ENCODE assay signal across 29 cellular contexts in genomic region chr10:102982281-102982680, GRCh38.
"Had no signal": no experiment of that assay in that cellular context is flagged by ENCODE, and none has a peak within 500 bp of the region (broad histone marks: within the 10 kb centered on the region; RNA-seq: fewer than 3 reads in every experiment).

No MANE protein-coding gene starts in this region.

- H3K27me3 ChIP-seq: brain microvascular endothelial cell, cardiac muscle cell, SJSA1 had no signal

- ATAC-seq: activated CD8-positive, alpha-beta T cell treated with anti-CD3 and anti-CD28 coated beads, Interleukin-2, amount 10 ng/mL, durations not matched to agents 7 days and 5 days; SK-N-SH treated with all-trans-retinoic acid at 6 μM for 48 hours; WTC11 had no signal

- H3K36me3 Mint-ChIP-seq: WTC11 had no signal

- H3K9me3 Mint-ChIP-seq: T-helper 2 cell treated with Interferon-gamma antibody and Interleukin-4, amounts not matched to agents 5 μg/mL and 100 μg/mL, for 36 hours; WTC11 had no signal

- H3K4me2 ChIP-seq: KMS-11 had no signal

- FAIRE-seq: RCC 7860 had no signal

- H3K9ac ChIP-seq: KMS-11 had no signal

- H3K27me3 Mint-ChIP-seq: activated naive CD4-positive, alpha-beta T cell treated with anti-CD3 and anti-CD28 coated beads, Interleukin-2, amount 50 U/mL, for 24 hours had no signal

- H3K27ac Mint-ChIP-seq: activated CD8-positive, alpha-beta T cell treated with anti-CD3 and anti-CD28 coated beads, Interleukin-2, amount 10 ng/mL, durations not matched to agents 7 days and 5 days; activated naive CD4-positive, alpha-beta T cell treated with anti-CD3 and anti-CD28 coated beads, Interleukin-2, amount 50 U/mL, for 24 hours; T-helper 2 cell treated with Interferon-gamma antibody and Interleukin-4, amounts not matched to agents 5 μg/mL and 100 μg/mL, for 36 hours; WTC11 had no signal

- H3K27ac ChIP-seq: brain microvascular endothelial cell, cardiac muscle cell, KMS-11, SJSA1 had no signal

- H3K9me3 ChIP-seq: SJSA1 had no signal

- H3K4me3 ChIP-seq: cardiac muscle cell, SJSA1 had no signal

- H3K4me3 Mint-ChIP-seq: activated CD8-positive, alpha-beta T cell treated with anti-CD3 and anti-CD28 coated beads, Interleukin-2, amount 10 ng/mL, durations not matched to agents 7 days and 5 days; activated naive CD4-positive, alpha-beta T cell treated with anti-CD3 and anti-CD28 coated beads, Interleukin-2, amount 50 U/mL, for 24 hours; T-helper 2 cell treated with Interferon-gamma antibody and Interleukin-4, amounts not matched to agents 5 μg/mL and 100 μg/mL, for 36 hours; WTC11 had no signal

- H3K36me3 ChIP-seq: brain microvascular endothelial cell, cardiac muscle cell, SJSA1 had no signal

- DNase-seq: activated CD4-positive, alpha-beta T cell treated with anti-CD3 and anti-CD28 coated beads for 48 hours; activated CD4-positive, alpha-beta T cell treated with anti-CD3 and anti-CD28 coated beads, Interleukin-2, amount 50 U/mL, for 4 hours; activated CD4-positive, CD25-positive, alpha-beta regulatory T cell treated with anti-CD3 and anti-CD28 coated beads, Interleukin-2, amount 50 U/mL, for 72 hours; activated CD8-positive, alpha-beta memory T cell treated with anti-CD3 and anti-CD28 coated beads, Interleukin-2, amount 50 U/mL, for 48 hours; activated CD8-positive, alpha-beta T cell treated with anti-CD3 and anti-CD28 coated beads, Interleukin-2, amount 10 ng/mL, durations not matched to agents 7 days and 5 days; activated effector memory CD4-positive, alpha-beta T cell treated with Interleukin-2 at 50 U/mL for 16 hours; activated naive CD4-positive, alpha-beta T cell; activated T-cell treated with anti-CD3 and anti-CD28 coated beads, Interleukin-2, amount 50 U/mL, for 1 hour; aorta; brain microvascular endothelial cell; MM.1S; NCI-H1105; NCI-H1436; NCI-H187; NCI-H2081; NCI-H446; NCI-H524; NCI-H748 treated with DMSO at 0.1 percent for 48 hours; OCI-M1; SHP77; SW 1271 had no signal

- H3K4me1 ChIP-seq: SJSA1 had no signal
